11 cellular contexts compared by ENCODE assay signal in the genomic region with DNA sequence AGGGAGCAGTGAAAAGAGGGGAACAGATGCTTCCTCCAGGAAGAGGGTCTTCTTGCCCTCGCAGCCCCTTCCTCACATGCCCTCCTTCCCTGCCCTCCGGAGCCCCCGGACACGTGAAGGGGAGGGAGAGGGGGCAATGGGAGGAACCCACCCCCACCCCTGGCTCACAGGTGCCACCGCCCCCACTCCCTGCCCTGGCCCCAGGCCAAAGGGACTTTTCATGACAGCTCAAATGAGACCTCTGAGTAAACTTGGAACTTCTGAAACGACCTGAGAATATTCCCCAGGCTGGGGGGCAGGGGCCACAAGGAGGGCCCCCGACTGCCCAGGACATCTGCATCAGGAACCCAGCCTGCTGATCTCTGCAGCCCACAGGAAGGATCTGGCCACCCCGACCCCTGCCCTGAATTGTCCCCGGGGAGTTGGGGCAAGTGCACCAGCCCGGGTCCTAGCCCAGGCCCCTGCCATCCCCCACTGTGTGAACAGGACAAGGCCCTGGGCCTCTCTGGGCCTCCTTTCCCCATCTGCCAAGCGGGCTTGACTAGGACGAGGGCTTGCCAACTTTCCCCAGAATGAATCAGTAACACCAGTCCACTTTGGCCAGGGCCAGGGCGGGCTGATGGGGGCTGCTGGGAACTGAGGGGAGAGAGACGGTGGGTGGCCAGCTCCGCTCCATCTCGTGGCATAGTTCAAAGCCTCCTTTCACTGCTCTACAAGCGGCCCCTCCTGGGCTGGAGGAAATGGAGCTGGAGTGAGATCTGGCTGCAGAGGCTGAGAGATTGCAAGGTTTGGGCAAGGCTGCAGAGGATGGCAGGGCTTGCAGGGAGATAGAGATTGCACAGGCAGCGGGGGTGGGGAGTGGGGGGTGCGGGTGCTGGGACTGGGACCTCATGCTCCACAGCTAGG. TPM values are rescaled to one million over a fixed set of nuclear protein-coding genes. Genes with fewer than 3 reads are reported as not detected.
A peak's percentile ranks its signal among the peaks of the same experiment; 100 is the strongest.
DNase-seq lines count a peak whose midpoint lies in the region; ATAC-seq lines count a peak whose summit lies in the region.
"Had no signal": no experiment of that assay in that cellular context is flagged by ENCODE, and none has a peak within 500 bp of the region (broad histone marks: within the 10 kb centered on the region; RNA-seq: fewer than 3 reads in every experiment).

No MANE protein-coding gene starts in this region.

- H3K4me3 ChIP-seq in GM08714 (ENCODE audit: low read length): peak overlapping the region; percentile 68; the same call in 1 of the 2 replicates
- H3K4me3 ChIP-seq: cardiac muscle cell, smooth muscle cell had no signal

- ATAC-seq in HG02759 (IDR thresholded peaks at IDR 0.05; ENCODE audit: unreplicated experiment): no peak
- ATAC-seq in HG02678 (IDR thresholded peaks at IDR 0.05; ENCODE audit: unreplicated experiment): no peak

- peak overlapping the region; percentile 98 for H3K4me3 Mint-ChIP-seq in activated naive CD8-positive, alpha-beta T cell treated with anti-CD3 and anti-CD28 coated beads for 36 hours

- peaks cover 83% of the 10 kb centered on the region for H3K36me3 Mint-ChIP-seq in activated naive CD8-positive, alpha-beta T cell treated with anti-CD3 and anti-CD28 coated beads for 36 hours

- H3K4me1 Mint-ChIP-seq in activated naive CD8-positive, alpha-beta T cell treated with anti-CD3 and anti-CD28 coated beads for 36 hours: peaks cover 58% of the 10 kb centered on the region

- peaks cover 4% of the 10 kb centered on the region for H3K9me3 Mint-ChIP-seq in activated naive CD8-positive, alpha-beta T cell treated with anti-CD3 and anti-CD28 coated beads for 36 hours

- H3K27ac Mint-ChIP-seq in activated naive CD8-positive, alpha-beta T cell treated with anti-CD3 and anti-CD28 coated beads for 36 hours: peak overlapping the region; percentile 98

- DNase-seq in T-helper 22 cell (ENCODE audit: low read depth) (peak; percentile 34), DMS153 (lab: John Stamatoyannopoulos, UW) (no peak), AG08396 (ENCODE audit: low spot score) (no peak)
- peak; percentile 84 for DNase-seq in activated naive CD8-positive, alpha-beta T cell treated with anti-CD3 and anti-CD28 coated beads for 36 hours
- peak; percentile 83 for DNase-seq in stimulated activated CD4-positive, alpha-beta T cell treated with anti-CD3 and anti-CD28 coated beads, Interleukin-1b, Interleukin-23, amount 100 ng/mL, for 48 hours
- DNase-seq: DND-41 had no signal

- H3K27me3 Mint-ChIP-seq in activated naive CD8-positive, alpha-beta T cell treated with anti-CD3 and anti-CD28 coated beads for 36 hours: no peaks in the 10 kb centered on the region

RNA-seq across cellular contexts. Expression of gene IL21R, which starts 3.8 kb away (rescaled TPM):
- 10 to 100 TPM; 99.3 to 99.5 TPM for total RNA-seq in activated naive CD8-positive, alpha-beta T cell treated with anti-CD3 and anti-CD28 coated beads for 36 hours
- total RNA-seq: cardiac muscle cell, smooth muscle cell had no signal

Comparison
In these comparisons a context has a peak if more than half of its experiments do, and no peak if none do; other contexts are left out.
1. DNase-seq: peak in T-helper 22 cell (single experiment), activated naive CD8-positive, alpha-beta T cell treated with anti-CD3 and anti-CD28 coated beads for 36 hours (single experiment) and stimulated activated CD4-positive, alpha-beta T cell treated with anti-CD3 and anti-CD28 coated beads, Interleukin-1b, Interleukin-23, amount 100 ng/mL, for 48 hours (single experiment); none in DMS153 (single experiment) and AG08396 (single experiment).